16 cellular contexts compared by ENCODE assay signal in the genomic region with DNA sequence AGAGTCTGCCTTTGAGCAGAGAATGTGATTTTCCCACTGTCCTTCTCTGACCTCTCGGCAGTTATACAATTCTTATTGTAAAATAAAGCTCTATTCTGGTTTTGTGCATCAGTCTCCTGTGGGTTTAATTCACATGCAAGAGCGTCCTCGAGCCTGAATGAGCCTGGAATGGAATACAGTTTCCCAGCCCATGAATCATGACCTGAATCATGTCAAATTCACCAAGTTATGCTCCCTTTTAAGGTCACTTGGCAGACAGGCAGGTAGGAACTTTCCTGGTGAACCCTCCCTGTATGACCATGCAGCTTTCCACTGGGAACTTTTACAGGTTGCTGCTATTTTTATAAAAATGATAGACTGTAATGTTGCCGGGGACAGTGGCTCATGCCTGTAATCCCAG.
DNase-seq lines count a peak whose midpoint lies in the region; FAIRE-seq and TF ChIP-seq lines count a peak whose summit lies in the region.
"Had no signal": no experiment of that assay in that cellular context is flagged by ENCODE, and none has a peak within 500 bp of the region (broad histone marks: within the 10 kb centered on the region; RNA-seq: fewer than 3 reads in every experiment).

No MANE protein-coding gene starts in this region.

- TF ChIP-seq CTCF in AG09309 (IDR thresholded peaks at IDR 0.05; ENCODE audit: control insufficient read depth, insufficient read depth, low read depth, low read length, missing control alignments), result no peak
- no peak for TF ChIP-seq CTCF in epithelial cell of esophagus (IDR thresholded peaks at IDR 0.05; ENCODE audit: insufficient read depth, low read depth, low read length, missing control alignments)
- no peak for TF ChIP-seq CTCF in coronary artery (IDR thresholded peaks at IDR 0.05)

- H3K4me3 ChIP-seq in AG09309 (ENCODE audit: control insufficient read depth, low read depth, low read length) (no peak overlapping the region), epithelial cell of esophagus (ENCODE audit: low read length) (no peak overlapping the region), coronary artery (no peak overlapping the region)
- H3K4me3 ChIP-seq: MG63, SK-N-MC had no signal

- H3K27ac ChIP-seq in coronary artery, result no peak overlapping the region
- H3K27ac ChIP-seq: HL-60, SK-N-MC had no signal

- FAIRE-seq in RCC 7860 (lab: Jason Lieb, UNC), result peak; percentile 75

- DNase-seq in AG09309 (ENCODE audit: low read depth) (peak; percentile 32), RCC 7860 (ENCODE audit: low spot score) (peak; percentile 69), epithelial cell of esophagus (ENCODE audit: low read depth) (peak; percentile 84), kidney glomerular epithelial cell (lab: John Stamatoyannopoulos, UW) (peak; percentile 48), NCI-H69 (lab: John Stamatoyannopoulos, UW) (no peak), medulla oblongata (ENCODE audit: extremely low spot score) (no peak), coronary artery (ENCODE audit: low spot score) (no peak)
- no peak for DNase-seq in activated CD8-positive, alpha-beta memory T cell treated with anti-CD3 and anti-CD28 coated beads, Interleukin-2, amount 50 U/mL, for 48 hours
- DNase-seq: 8988T, C1 segment of cervical spinal cord, KBM-7, MG63, NCI-H1092 treated with DMSO at 0.1 percent for 48 hours, NCI-H1694 treated with DMSO at 0.1 percent for 48 hours had no signal

Comparison
In these comparisons a context has a peak if more than half of its experiments do, and no peak if none do; other contexts are left out.
1. DNase-seq: peak in AG09309 (single experiment), RCC 7860 (single experiment), epithelial cell of esophagus (single experiment) and kidney glomerular epithelial cell (single experiment); none in NCI-H69 (single experiment), medulla oblongata (single experiment), activated CD8-positive, alpha-beta memory T cell treated with anti-CD3 and anti-CD28 coated beads, Interleukin-2, amount 50 U/mL, for 48 hours (single experiment) and coronary artery (single experiment).